Comparison of ENCODE assay signal across 26 cellular contexts in the genomic region with DNA sequence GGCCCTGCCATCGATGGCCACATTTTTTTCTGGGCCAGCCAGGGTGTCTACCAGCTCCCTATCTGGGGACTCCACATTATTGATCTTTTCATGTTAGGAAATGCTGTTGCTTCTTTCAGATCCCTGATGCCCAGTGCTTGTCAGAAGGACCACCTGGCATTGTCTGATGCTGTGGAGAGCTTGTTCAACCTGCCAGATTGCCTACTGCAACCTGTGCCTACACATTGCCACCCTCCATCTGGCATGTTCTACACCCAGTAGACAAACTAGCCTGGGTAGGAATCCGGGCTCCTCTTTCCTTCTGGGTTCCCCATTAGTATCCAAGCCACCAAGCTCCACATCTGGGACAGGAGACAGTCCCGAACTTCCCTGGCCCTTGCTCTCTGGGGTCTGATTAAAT.
"Had no signal": no experiment of that assay in that cellular context is flagged by ENCODE, and none has a peak within 500 bp of the region (broad histone marks: within the 10 kb centered on the region; RNA-seq: fewer than 3 reads in every experiment).

No MANE protein-coding gene starts in this region.

- H3K4me1 ChIP-seq: stomach, testis, thyroid gland, tibial artery, tibial nerve, transverse colon, upper lobe of left lung, upper lobe of right lung, uterus had no signal

- ATAC-seq: stimulated activated effector memory CD8-positive, alpha-beta T cell treated with anti-CD3 and anti-CD28 coated beads, Interleukin-12 subunit alpha, Interleukin-12 subunit beta, amount 100 ng/mL, for 72 hours; stimulated activated memory B cell treated with anti-CD40 and anti-IgM and Interleukin-4, amounts not matched to agents 10 μg/mL and 1 μg/mL and 100 μg/mL, for 72 hours; stimulated activated naive B cell treated with anti-CD40 and anti-IgM and Interleukin-4, amounts not matched to agents 10 μg/mL and 1 μg/mL and 100 μg/mL, for 72 hours; stimulated activated naive CD8-positive, alpha-beta T cell treated with anti-CD3 and anti-CD28 coated beads, Interleukin-15, amount 100 ng/mL, for 72 hours; stimulated activated naive CD8-positive, alpha-beta T cell treated with anti-CD3 and anti-CD28 coated beads, Interleukin-15, Interleukin-2, amounts not matched to agents 100 U/mL and 50 U/mL, for 24 hours; upper lobe of right lung had no signal

- H3K9me3 ChIP-seq: stomach, suprapubic skin, testis, thoracic aorta, thyroid gland, tibial artery, tibial nerve, transverse colon, upper lobe of left lung, upper lobe of right lung, uterus, vagina had no signal

- H3K27ac ChIP-seq: stomach, suprapubic skin, testis, thoracic aorta, thyroid gland, tibial artery, tibial nerve, transverse colon, upper lobe of left lung, upper lobe of right lung, uterus, vagina had no signal

- H3K27me3 ChIP-seq: stomach, testis, thyroid gland, tibial artery, tibial nerve, transverse colon, upper lobe of left lung, upper lobe of right lung, uterus, vagina had no signal

- DNase-seq: stimulated activated CD4-positive, alpha-beta T cell treated with anti-CD3 and anti-CD28 coated beads, Interleukin-2, amount 100 ng/mL, for 48 hours; stimulated activated CD4-positive, alpha-beta T cell treated with anti-CD3 and anti-CD28 coated beads, Interleukin-4, amount 100 ng/mL, for 1 hour; stimulated activated CD4-positive, alpha-beta T cell treated with anti-CD3 and anti-CD28 coated beads, Interleukin-4, amount 100 ng/mL, for 24 hours; stimulated activated CD4-positive, alpha-beta T cell treated with anti-CD3 and anti-CD28 coated beads, Interleukin-4, amount 100 ng/mL, for 4 hours; stimulated activated CD8-positive, alpha-beta memory T cell treated with anti-CD3 and anti-CD28 coated beads, Interleukin-4, amount 100 ng/mL, for 48 hours; stimulated activated naive B cell treated with anti-CD40 and anti-IgM and Interleukin-4, amounts not matched to agents 10 μg/mL and 1 μg/mL and 100 μg/mL, for 72 hours; stimulated activated naive CD4-positive, alpha-beta T cell; stimulated activated naive CD4-positive, alpha-beta T cell treated with Interleukin-2 at 50 U/mL for 16 hours; stimulated activated naive CD8-positive, alpha-beta T cell treated with anti-CD3 and anti-CD28 coated beads, Interleukin-15, amount 100 ng/mL, for 72 hours; stimulated activated naive CD8-positive, alpha-beta T cell treated with anti-CD3 and anti-CD28 coated beads, Interleukin-15, Interleukin-2, amounts not matched to agents 100 U/mL and 50 U/mL, for 24 hours; stomach; substantia nigra; testis; thyroid gland; tibial artery; transverse colon; trophoblast cell; upper lobe of left lung; upper lobe of right lung; uterus had no signal

- H3K4me3 ChIP-seq: stomach, suprapubic skin, testis, thoracic aorta, thyroid gland, tibial artery, tibial nerve, transverse colon, upper lobe of left lung, upper lobe of right lung, uterus, vagina had no signal

- H3K36me3 ChIP-seq: stomach, suprapubic skin, thoracic aorta, thyroid gland, tibial artery, tibial nerve, transverse colon, upper lobe of left lung, upper lobe of right lung, uterus, vagina had no signal
